8 cellular contexts compared by ENCODE assay signal in genomic region chr1:200409761-200410565, GRCh38. TPM values are rescaled to one million over a fixed set of nuclear protein-coding genes. Genes with fewer than 3 reads are reported as not detected.
DNase-seq lines count a peak whose midpoint lies in the region; ATAC-seq and TF ChIP-seq lines count a peak whose summit lies in the region.

ZNF281 (minus strand) TSS chr1:200410036; CDS start chr1:200409705, 331 bp downstream.

- H3K9me3 ChIP-seq in SJSA1 (replicated peaks) (peaks cover 4% of the 10 kb centered on the region; the same call in 1 of the 2 replicates), neural progenitor cell (ENCODE audit: low read depth) (no peaks in the 10 kb centered on the region), stomach smooth muscle (ENCODE audit: control insufficient read depth in 2 of 2, low read length in 2 of 2) (no peaks in the 10 kb centered on the region)

- H3K27ac Mint-ChIP-seq in neural progenitor cell = peak within 1 kb of the TSS; percentile 78

- peak within 1 kb of the TSS; percentile 77 for H3K9ac ChIP-seq in neural progenitor cell
- H3K9ac ChIP-seq in stomach smooth muscle (ENCODE audit: low read length in 2 of 2) = peak within 1 kb of the TSS; percentile 81 to 89

- peak within 1 kb of the TSS; percentile 99 for H3K4me3 Mint-ChIP-seq in neural progenitor cell

- peaks cover 42% of the 10 kb centered on the region for H3K36me3 Mint-ChIP-seq in neural progenitor cell

- ATAC-seq in foreskin keratinocyte = peak; percentile 96

- peak within 1 kb of the TSS; percentile 85 for H3K4me2 ChIP-seq in neural progenitor cell

- H3K9me3 Mint-ChIP-seq in neural progenitor cell = peaks cover 22% of the 10 kb centered on the region

- DNase-seq in GM04503 (ENCODE audit: low read depth) (peak; percentile 42), HFF-Myc (ENCODE audit: extremely low read depth, low read depth) (peak; percentile 66), MV-4-11 (lab: John Stamatoyannopoulos, UW) (peak; percentile 88), SJSA1 (ENCODE audit: low read depth in 1 of 2, low spot score in 2 of 2) (peak; percentile 87 to 95), foreskin keratinocyte (peak; percentile 74 to 83), neural progenitor cell (ENCODE audit: low spot score) (peak; percentile 99)
- peak; percentile 93 for DNase-seq in activated gamma-delta T cell treated with anti-CD3 and anti-CD28 coated beads, Interleukin-2, amount 50 U/mL, for 16 hours (ENCODE audit: low read depth)

- H3K79me2 ChIP-seq in neural progenitor cell (ENCODE audit: low read depth) = peaks cover 59% of the 10 kb centered on the region

- H3K27me3 ChIP-seq in SJSA1 (replicated peaks) (no peaks in the 10 kb centered on the region), foreskin keratinocyte (no peaks in the 10 kb centered on the region), neural progenitor cell (no peaks in the 10 kb centered on the region), stomach smooth muscle (ENCODE audit: control insufficient read depth in 1 of 2, insufficient read depth in 2 of 2, low read length in 2 of 2) (no peaks in the 10 kb centered on the region)

- H3K4me3 ChIP-seq in HFF-Myc (replicated peaks; ENCODE audit: low read depth, low read length) = peak within 1 kb of the TSS; percentile 83
- peak within 1 kb of the TSS; percentile 80 for H3K4me3 ChIP-seq in SJSA1
- peak within 1 kb of the TSS; percentile 86 for H3K4me3 ChIP-seq in neural progenitor cell
- peak within 1 kb of the TSS; percentile 69 to 88 for H3K4me3 ChIP-seq in stomach smooth muscle (ENCODE audit: low read length in 2 of 2)

- peaks cover 5% of the 10 kb centered on the region for H3K27me3 Mint-ChIP-seq in neural progenitor cell (ENCODE audit: insufficient read depth, low read depth)

- H3K27ac ChIP-seq in SJSA1 = peak within 1 kb of the TSS; percentile 57
- H3K27ac ChIP-seq in foreskin keratinocyte = peak within 1 kb of the TSS; percentile 47
- no peak within 1 kb of the TSS for H3K27ac ChIP-seq in neural progenitor cell
- peak within 1 kb of the TSS; percentile 31 for H3K27ac ChIP-seq in stomach smooth muscle (ENCODE audit: low read length)

- H3K36me3 ChIP-seq in SJSA1 (peaks cover 48% of the 10 kb centered on the region), neural progenitor cell (peaks cover 15% of the 10 kb centered on the region), stomach smooth muscle (ENCODE audit: control insufficient read depth in 2 of 2, insufficient read depth in 2 of 2, low read length in 2 of 2) (peaks cover 0 to 12% of the 10 kb centered on the region in 2 donors)

- peaks cover 43% of the 10 kb centered on the region for H4K20me1 ChIP-seq in neural progenitor cell (ENCODE audit: low read depth)

- TF ChIP-seq CTCF in HFF-Myc (IDR thresholded peaks at IDR 0.05; ENCODE audit: low read depth, low read length, missing control alignments) (no peak), foreskin keratinocyte (conservative IDR thresholded peaks at IDR 0.05) (no peak), neural progenitor cell (IDR thresholded peaks at IDR 0.05) (no peak)

- peak within 1 kb of the TSS; percentile 98 for H2AFZ ChIP-seq in neural progenitor cell (replicated peaks)

- H3F3A ChIP-seq in neural progenitor cell (ENCODE audit: low read depth) = peaks cover 23% of the 10 kb centered on the region

- H3K4me1 ChIP-seq in SJSA1 (replicated peaks) (peaks cover 42% of the 10 kb centered on the region), foreskin keratinocyte (peaks cover 17% of the 10 kb centered on the region), neural progenitor cell (peaks cover 33% of the 10 kb centered on the region), stomach smooth muscle (ENCODE audit: control insufficient read depth, insufficient read depth, low read length) (peaks cover 19% of the 10 kb centered on the region)

- peaks cover 41% of the 10 kb centered on the region for H3K4me1 Mint-ChIP-seq in neural progenitor cell

RNA-seq across cellular contexts. Expression of gene ZNF281, which starts in this region (rescaled TPM):
- total RNA-seq in SJSA1 (2014; rRNA removed; shearing (Covaris generic)) = 25.1 and 32.0 TPM in 2 replicates
- total RNA-seq in foreskin keratinocyte = 27.5 and 29.1 TPM in 2 replicates
- 6.2 and 6.8 TPM in 2 replicates for polyA plus RNA-seq in foreskin keratinocyte
- total RNA-seq in neural progenitor cell (ENCODE audit: low replicate concordance) = 42.6 and 47.1 TPM in 2 replicates

Comparison
In these comparisons a context has a peak if more than half of its experiments do, and no peak if none do; other contexts are left out.
1. DNase-seq: peak in every context shown above with its lines; median percentile 99 in neural progenitor cell; 93 in activated gamma-delta T cell treated with anti-CD3 and anti-CD28 coated beads, Interleukin-2, amount 50 U/mL, for 16 hours; 91 in SJSA1; 88 in MV-4-11; 78 in foreskin keratinocyte; 66 in HFF-Myc; 42 in GM04503.